8 cellular contexts compared by ENCODE assay signal in genomic region chr11:63670077-63670737, GRCh38. TPM values are rescaled to one million over a fixed set of nuclear protein-coding genes. Genes with fewer than 3 reads are reported as not detected.
A peak's percentile ranks its signal among the peaks of the same experiment; 100 is the strongest.
DNase-seq lines count a peak whose midpoint lies in the region; ATAC-seq and TF ChIP-seq lines count a peak whose summit lies in the region.

No MANE protein-coding gene starts in this region.

- peak overlapping the region; percentile 70 to 99 (median 88) for H3K4me2 ChIP-seq in BLaER1 treated with 17β-estradiol and CSF1 and Interleukin-3, amounts not matched to agents 10 nM and 100 nM

- H3K4me3 ChIP-seq in BLaER1 treated with 17β-estradiol and CSF1 and Interleukin-3, amounts not matched to agents 10 nM and 100 nM: peak overlapping the region; percentile 83 to 97 (median 88)
- peak overlapping the region; percentile 88 for H3K4me3 ChIP-seq in adipocyte (ENCODE audit: low read length)
- peak overlapping the region; percentile 50 for H3K4me3 ChIP-seq in kidney epithelial cell (ENCODE audit: low read depth, low read length)
- H3K4me3 ChIP-seq in thoracic aorta: peak overlapping the region; percentile 94

- no peak for TF ChIP-seq CTCF in kidney epithelial cell (IDR thresholded peaks at IDR 0.05; ENCODE audit: insufficient read depth, low read length, poor library complexity, severe bottlenecking)
- TF ChIP-seq CTCF in thoracic aorta (IDR thresholded peaks at IDR 0.05): no peak

- H3K36me3 ChIP-seq in BLaER1 treated with 17β-estradiol and CSF1 and Interleukin-3, amounts not matched to agents 10 nM and 100 nM: peaks cover 14 to 42% (median 27%) of the 10 kb centered on the region in 11 experiments; a peak in 21 of 22 replicates
- H3K36me3 ChIP-seq in adipocyte (ENCODE audit: control insufficient read depth, insufficient read depth, low read length, severe bottlenecking): no peaks in the 10 kb centered on the region
- H3K36me3 ChIP-seq in kidney epithelial cell (ENCODE audit: control insufficient read depth, insufficient read depth, low read length): no peaks in the 10 kb centered on the region
- H3K36me3 ChIP-seq in thoracic aorta: no peaks in the 10 kb centered on the region

- peaks cover 32 to 54% (median 50%) of the 10 kb centered on the region in 11 experiments; a peak in 20 of 22 replicates for H4K20me1 ChIP-seq in BLaER1 treated with 17β-estradiol and CSF1 and Interleukin-3, amounts not matched to agents 10 nM and 100 nM

- no peaks in the 10 kb centered on the region for H3K9me3 ChIP-seq in BLaER1 treated with 17β-estradiol and CSF1 and Interleukin-3, amounts not matched to agents 10 nM and 100 nM (replicated peaks in 1 of 11)
- H3K9me3 ChIP-seq in adipocyte (ENCODE audit: control insufficient read depth, low read length): no peaks in the 10 kb centered on the region
- H3K9me3 ChIP-seq in thoracic aorta: no peaks in the 10 kb centered on the region

- H3K9ac ChIP-seq in BLaER1 treated with 17β-estradiol and CSF1 and Interleukin-3, amounts not matched to agents 10 nM and 100 nM: peak overlapping the region; percentile 91 to 99 (median 96)
- peak overlapping the region; percentile 97 for H3K9ac ChIP-seq in adipocyte (ENCODE audit: low read length)

- H3K4me1 ChIP-seq in BLaER1 treated with 17β-estradiol and CSF1 and Interleukin-3, amounts not matched to agents 10 nM and 100 nM: peaks cover 29 to 52% (median 42%) of the 10 kb centered on the region in 10 experiments
- H3K4me1 ChIP-seq in adipocyte (ENCODE audit: control insufficient read depth, insufficient read depth, low read length): peaks cover 78% of the 10 kb centered on the region
- peaks cover 43 to 55% of the 10 kb centered on the region in 2 donors for H3K4me1 ChIP-seq in thoracic aorta (ENCODE audit: control insufficient read depth in 1 of 2, low read depth in 2 of 2)

- H3K27me3 ChIP-seq in BLaER1 treated with 17β-estradiol and CSF1 and Interleukin-3, amounts not matched to agents 10 nM and 100 nM: no peaks in the 10 kb centered on the region
- no peaks in the 10 kb centered on the region for H3K27me3 ChIP-seq in adipocyte (replicated peaks; ENCODE audit: control insufficient read depth, insufficient read depth, low read length)
- H3K27me3 ChIP-seq in kidney epithelial cell (ENCODE audit: control insufficient read depth, insufficient read depth, low read length): no peaks in the 10 kb centered on the region
- H3K27me3 ChIP-seq in thoracic aorta (replicated peaks; ENCODE audit: insufficient read depth): no peaks in the 10 kb centered on the region

- DNase-seq in HuH-7 (ENCODE audit: low spot score) (peak; percentile 80), adipocyte (ENCODE audit: low read depth) (peak; percentile 76), kidney epithelial cell (ENCODE audit: low read depth) (no peak), thoracic aorta (ENCODE audit: low spot score) (no peak), retina (no peak), NCI-H2029 treated with DMSO at 0.1 percent for 48 hours (lab: John Stamatoyannopoulos, UW) (no peak)

- peak; percentile 13 for ATAC-seq in thoracic aorta (ENCODE audit: insufficient number of reproducible peaks, low FRiP score, low read depth)
- no peak for ATAC-seq in GM19467 (IDR thresholded peaks at IDR 0.05; ENCODE audit: unreplicated experiment)

- H3K27ac ChIP-seq in BLaER1 treated with 17β-estradiol and CSF1 and Interleukin-3, amounts not matched to agents 10 nM and 100 nM: peak overlapping the region; percentile 91 to 98 (median 95)
- H3K27ac ChIP-seq in thoracic aorta: peak overlapping the region; percentile 99 to 100

RNA-seq across cellular contexts. Expression of gene ATL3, which starts 1.0 kb away (rescaled TPM):
- total RNA-seq in kidney epithelial cell (42.6 and 42.7 TPM in 2 replicates), thoracic aorta (100 to 1,000 TPM; 188 to 192 TPM)

RNA-seq across cellular contexts. Expression of gene RTN3, which starts 11.1 kb away (rescaled TPM):
- total RNA-seq in kidney epithelial cell (102 and 107 TPM in 2 replicates), thoracic aorta (10 to 100 TPM; 75.1 to 91.1 TPM)

RNA-seq across cellular contexts. Expression of gene PLAAT3, which starts 56.0 kb away (rescaled TPM):
- 81.0 and 85.7 TPM in 2 replicates for total RNA-seq in kidney epithelial cell
- total RNA-seq in thoracic aorta: 10 to 100 TPM; 29.5 to 48.7 TPM

Comparison
In these comparisons a context has a peak if more than half of its experiments do, and no peak if none do; other contexts are left out.
1. DNase-seq: peak in HuH-7 (single experiment) and adipocyte (single experiment); none in kidney epithelial cell (single experiment), thoracic aorta (single experiment), retina (single experiment) and NCI-H2029 treated with DMSO at 0.1 percent for 48 hours (single experiment).
2. Peak in every context shown above with its lines, with median percentiles within 50 percentile points of each other: H3K4me3 ChIP-seq.